14 cellular contexts compared by ENCODE assay signal in the genomic region with DNA sequence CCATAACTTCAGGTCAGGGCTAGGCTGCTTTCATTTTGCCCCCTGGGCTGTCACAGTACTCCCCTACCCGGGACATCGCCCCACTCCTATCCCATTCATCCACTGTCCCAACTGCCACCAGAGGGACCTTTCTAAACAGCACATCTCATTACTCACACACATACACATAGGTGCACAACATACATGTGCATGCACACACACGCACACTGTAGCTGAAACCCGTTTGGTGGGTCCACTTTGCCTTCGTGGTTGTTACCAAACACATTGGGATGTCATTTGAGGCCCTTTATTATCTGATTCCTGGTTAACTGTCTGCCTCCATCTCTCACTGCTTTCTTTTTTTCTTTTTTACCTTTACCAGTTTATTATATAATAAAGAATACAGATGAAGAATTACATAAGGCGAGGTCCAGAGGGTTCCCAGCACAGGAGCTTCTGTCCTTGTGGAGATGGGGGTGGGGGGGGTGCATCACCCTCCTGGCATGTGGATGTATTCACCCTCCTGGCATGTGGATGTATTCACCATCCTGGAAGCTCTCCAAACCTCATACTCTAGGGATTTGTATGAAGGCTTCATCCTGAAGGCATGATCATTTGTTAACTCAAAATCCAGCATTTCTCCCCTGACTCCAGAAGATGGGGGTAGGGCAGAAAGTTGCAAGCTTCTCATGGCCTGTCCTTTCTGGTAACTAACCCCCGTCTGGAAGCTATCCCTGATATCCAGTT.
DNase-seq lines count a peak whose midpoint lies in the region; ATAC-seq and TF ChIP-seq lines count a peak whose summit lies in the region.
"Had no signal": no experiment of that assay in that cellular context is flagged by ENCODE, and none has a peak within 500 bp of the region (broad histone marks: within the 10 kb centered on the region; RNA-seq: fewer than 3 reads in every experiment).

No MANE protein-coding gene starts in this region.

- 0 out of 2 replicates have a peak overlapping the region, but pooled peaks have one; percentile 14 for H3K4me3 Mint-ChIP-seq in HFFc6
- H3K4me3 Mint-ChIP-seq: natural killer cell treated with Interleukin-12 subunit alpha and Interleukin-12 subunit beta and Interleukin-15 and Interleukin-18, amount 100 ng/mL, for 72 hours had no signal

- no peak for ATAC-seq in GM19328 (IDR thresholded peaks at IDR 0.05; ENCODE audit: unreplicated experiment)
- no peak for ATAC-seq in GM19397 (IDR thresholded peaks at IDR 0.05; ENCODE audit: unreplicated experiment)
- no peak for ATAC-seq in HG03342 (IDR thresholded peaks at IDR 0.05; ENCODE audit: unreplicated experiment)

- peaks cover 63% of the 10 kb centered on the region for H3K4me1 Mint-ChIP-seq in HFFc6 (ENCODE audit: low read depth)

- H3K9me3 Mint-ChIP-seq in HFFc6: no peaks in the 10 kb centered on the region
- H3K9me3 Mint-ChIP-seq: natural killer cell treated with Interleukin-12 subunit alpha and Interleukin-12 subunit beta and Interleukin-15 and Interleukin-18, amount 100 ng/mL, for 72 hours had no signal

- DNase-seq in 8988T: peak; percentile 69
- DNase-seq in HFFc6: peak; percentile 96
- peak; percentile 99 for DNase-seq in amniotic epithelial cell (ENCODE audit: low read depth)
- DNase-seq in hepatic stellate cell (ENCODE audit: low spot score): peak; percentile 58
- no peak for DNase-seq in posterior cingulate gyrus
- DNase-seq: activated CD8-positive, alpha-beta memory T cell treated with anti-CD3 and anti-CD28 coated beads, Interleukin-2, amount 50 U/mL, for 48 hours; BE2C; cerebellar nuclear complex; NCI-H774; stimulated activated CD4-positive, alpha-beta T cell treated with anti-CD3 and anti-CD28 coated beads, Interleukin-1b, Interleukin-23, amount 100 ng/mL, for 48 hours had no signal

- H3K36me3 Mint-ChIP-seq in HFFc6 (ENCODE audit: low read depth): peaks cover 9% of the 10 kb centered on the region; the same call in 1 of the 2 replicates
- H3K36me3 Mint-ChIP-seq: natural killer cell treated with Interleukin-12 subunit alpha and Interleukin-12 subunit beta and Interleukin-15 and Interleukin-18, amount 100 ng/mL, for 72 hours had no signal

- intact Hi-C loops in posterior cingulate gyrus (cut with DNase I): no loop called here

- TF ChIP-seq CTCF in HFFc6 (IDR thresholded peaks at IDR 0.05): no peak

- H3K27ac Mint-ChIP-seq in HFFc6: no peak overlapping the region
- H3K27ac Mint-ChIP-seq: natural killer cell treated with Interleukin-12 subunit alpha and Interleukin-12 subunit beta and Interleukin-15 and Interleukin-18, amount 100 ng/mL, for 72 hours had no signal

- H3K27me3 Mint-ChIP-seq in HFFc6 (ENCODE audit: insufficient read depth): no peaks in the 10 kb centered on the region

Comparison
In these comparisons a context has a peak if more than half of its experiments do, and no peak if none do; other contexts are left out.
1. DNase-seq: peak in 8988T (single experiment), HFFc6 (single experiment), amniotic epithelial cell (single experiment) and hepatic stellate cell (single experiment); none in posterior cingulate gyrus (0 of 10).